9 cellular contexts compared by ENCODE assay signal in genomic region chr11:123187670-123188507, GRCh38. TPM values are rescaled to one million over a fixed set of nuclear protein-coding genes. Genes with fewer than 3 reads are reported as not detected.
DNase-seq lines count a peak whose midpoint lies in the region; ATAC-seq and TF ChIP-seq lines count a peak whose summit lies in the region.
"Had no signal": no experiment of that assay in that cellular context is flagged by ENCODE, and none has a peak within 500 bp of the region (broad histone marks: within the 10 kb centered on the region; RNA-seq: fewer than 3 reads in every experiment).

No MANE protein-coding gene starts in this region.

- H3K4me3 ChIP-seq in mesodermal cell (ENCODE audit: extremely low read depth, insufficient read depth, low read length, poor library complexity, severe bottlenecking) (no peak overlapping the region), vagina (peak overlapping the region in 1 of 2 donors; percentile 35)

- DNase-seq in NCI-H748 (lab: John Stamatoyannopoulos, UW; ENCODE audit: unreplicated experiment) (peak; percentile 33), NCI-H748 treated with DMSO at 0.1 percent for 48 hours (lab: John Stamatoyannopoulos, UW) (no peak), cerebellar cortex (ENCODE audit: low spot score) (peak; percentile 51), vagina (ENCODE audit: extremely low spot score in 2 of 2) (no peak), activated gamma-delta T cell treated with Interleukin-2 at 50 U/mL for 16 hours (no peak), ecto neural progenitor cell (ENCODE audit: low spot score) (no peak)
- DNase-seq: activated CD4-positive, alpha-beta T cell treated with anti-CD3 and anti-CD28 coated beads, Interleukin-2, amount 10 ng/mL, durations not matched to agents 24 days and 14 days had no signal

- H3K36me3 ChIP-seq in mesodermal cell (ENCODE audit: control insufficient read depth, insufficient read depth, low read length) (no peaks in the 10 kb centered on the region), vagina (no peaks in the 10 kb centered on the region)

- H3K4me1 ChIP-seq in mesodermal cell (ENCODE audit: control insufficient read depth, insufficient read depth, low read length, poor library complexity, severe bottlenecking) (peaks cover 17% of the 10 kb centered on the region), vagina (no peaks in the 10 kb centered on the region)

- TF ChIP-seq POLR2A in vagina (IDR thresholded peaks at IDR 0.05) = no peak

- TF ChIP-seq CTCF in vagina (IDR thresholded peaks at IDR 0.05) = no peak

- H3K9me3 ChIP-seq in mesodermal cell (ENCODE audit: control insufficient read depth, low read length) (no peaks in the 10 kb centered on the region), vagina (no peaks in the 10 kb centered on the region)

- peak overlapping the region; percentile 92 for H3K27ac ChIP-seq in mesodermal cell (ENCODE audit: low read depth, low read length, severe bottlenecking)
- peak overlapping the region; percentile 74 for H3K27ac ChIP-seq in vagina

- no peak for ATAC-seq in GM21528 (IDR thresholded peaks at IDR 0.05; ENCODE audit: low FRiP score, unreplicated experiment)

- WGBS in mesodermal cell (ENCODE audit: insufficient coverage in 2 of 2), 2 experiments = 40% methylated on average over 16 to 17 of the region's 17 CpGs

- no peaks in the 10 kb centered on the region for H3K27me3 ChIP-seq in vagina

- intact Hi-C loops in vagina (cut with DNase I) = no loop called here

RNA-seq across cellular contexts. Expression of gene CLMP, which starts 7.2 kb away (rescaled TPM):
- polyA plus RNA-seq in mesodermal cell (2013, experiment 1 of 2) = 16.6 TPM
- polyA plus RNA-seq in mesodermal cell (2013, experiment 2 of 2) = 14.7 TPM
- total RNA-seq in vagina = 99.4 TPM

Comparison
In these comparisons a context has a peak if more than half of its experiments do, and no peak if none do; other contexts are left out.
1. DNase-seq: peak in NCI-H748 (single experiment) and cerebellar cortex (single experiment); none in NCI-H748 treated with DMSO at 0.1 percent for 48 hours (single experiment), vagina (0 of 2), activated gamma-delta T cell treated with Interleukin-2 at 50 U/mL for 16 hours (single experiment) and ecto neural progenitor cell (single experiment).